Comparison of ENCODE assay signal across 8 cellular contexts in the genomic region with DNA sequence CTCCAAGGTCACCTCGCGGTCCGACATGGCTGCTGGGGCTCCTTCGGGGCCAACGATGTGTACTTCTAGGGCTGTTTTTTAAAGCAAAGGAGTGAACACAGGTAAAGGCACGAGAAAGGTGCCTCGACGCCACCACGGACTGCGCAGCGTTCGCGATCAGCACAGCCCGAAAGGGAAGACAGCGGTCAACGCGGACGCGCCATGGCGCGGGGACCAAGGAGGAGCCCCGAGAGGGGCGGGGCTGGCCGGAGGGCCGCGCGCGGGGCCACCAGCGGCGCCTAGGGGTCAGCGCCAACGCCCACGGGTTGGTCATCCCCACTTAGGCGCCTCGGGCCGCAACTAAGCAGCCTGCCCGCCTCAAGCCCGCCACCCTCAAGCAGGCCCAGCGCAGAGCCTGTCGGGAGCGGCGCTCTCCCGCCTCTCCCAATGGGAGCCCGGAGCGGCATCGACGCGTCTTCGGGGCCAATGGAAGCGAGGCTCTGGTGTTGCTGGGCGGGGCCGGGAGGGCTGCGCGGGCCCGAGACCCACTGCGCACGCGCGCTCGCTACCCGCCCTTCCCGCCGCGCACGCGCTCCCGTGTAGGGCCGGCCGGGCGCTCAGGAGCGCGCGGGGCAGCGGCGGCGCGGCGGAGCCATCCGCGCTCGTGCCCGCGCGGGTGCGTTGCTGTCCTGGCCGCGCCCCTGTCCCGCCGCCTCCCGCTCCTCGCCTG. TPM values are rescaled to one million over a fixed set of nuclear protein-coding genes. Genes with fewer than 3 reads are reported as not detected.
DNase-seq lines count a peak whose midpoint lies in the region; ATAC-seq and TF ChIP-seq lines count a peak whose summit lies in the region.

A gene with protein sequence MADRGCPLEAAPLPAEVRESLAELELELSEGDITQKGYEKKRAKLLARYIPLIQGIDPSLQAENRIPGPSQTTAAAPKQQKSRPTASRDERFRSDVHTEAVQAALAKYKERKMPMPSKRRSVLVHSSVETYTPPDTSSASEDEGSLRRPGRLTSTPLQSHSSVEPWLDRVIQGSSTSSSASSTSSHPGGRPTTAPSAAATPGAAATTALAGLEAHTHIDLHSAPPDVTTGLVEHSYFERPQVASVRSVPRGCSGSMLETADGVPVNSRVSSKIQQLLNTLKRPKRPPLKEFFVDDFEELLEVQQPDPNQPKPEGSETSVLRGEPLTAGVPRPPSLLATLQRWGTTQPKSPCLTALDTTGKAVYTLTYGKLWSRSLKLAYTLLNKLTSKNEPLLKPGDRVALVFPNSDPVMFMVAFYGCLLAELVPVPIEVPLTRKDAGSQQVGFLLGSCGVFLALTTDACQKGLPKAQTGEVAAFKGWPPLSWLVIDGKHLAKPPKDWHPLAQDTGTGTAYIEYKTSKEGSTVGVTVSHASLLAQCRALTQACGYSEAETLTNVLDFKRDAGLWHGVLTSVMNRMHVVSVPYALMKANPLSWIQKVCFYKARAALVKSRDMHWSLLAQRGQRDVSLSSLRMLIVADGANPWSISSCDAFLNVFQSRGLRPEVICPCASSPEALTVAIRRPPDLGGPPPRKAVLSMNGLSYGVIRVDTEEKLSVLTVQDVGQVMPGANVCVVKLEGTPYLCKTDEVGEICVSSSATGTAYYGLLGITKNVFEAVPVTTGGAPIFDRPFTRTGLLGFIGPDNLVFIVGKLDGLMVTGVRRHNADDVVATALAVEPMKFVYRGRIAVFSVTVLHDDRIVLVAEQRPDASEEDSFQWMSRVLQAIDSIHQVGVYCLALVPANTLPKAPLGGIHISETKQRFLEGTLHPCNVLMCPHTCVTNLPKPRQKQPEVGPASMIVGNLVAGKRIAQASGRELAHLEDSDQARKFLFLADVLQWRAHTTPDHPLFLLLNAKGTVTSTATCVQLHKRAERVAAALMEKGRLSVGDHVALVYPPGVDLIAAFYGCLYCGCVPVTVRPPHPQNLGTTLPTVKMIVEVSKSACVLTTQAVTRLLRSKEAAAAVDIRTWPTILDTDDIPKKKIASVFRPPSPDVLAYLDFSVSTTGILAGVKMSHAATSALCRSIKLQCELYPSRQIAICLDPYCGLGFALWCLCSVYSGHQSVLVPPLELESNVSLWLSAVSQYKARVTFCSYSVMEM (N-terminal part only) (plus strand): TSS at position 577 of the 709 bp plus-strand sequence. CDS start 241 bp downstream, outside the sequence.

- TF ChIP-seq POLR2A in GM10847 (IDR thresholded peaks at IDR 0.05; ENCODE audit: extremely low read depth, insufficient read length) (peak; percentile 82), suprapubic skin (IDR thresholded peaks at IDR 0.05) (peak in 1 of 2 donors; percentile 60)

- peaks cover 0 to 9% of the 10 kb centered on the region in 2 donors for H3K36me3 Mint-ChIP-seq in activated naive CD4-positive, alpha-beta T cell treated with anti-CD3 and anti-CD28 coated beads, Interleukin-2, amount 50 U/mL, for 72 hours

- H3K27me3 ChIP-seq in suprapubic skin = no peaks in the 10 kb centered on the region

- H3K9me3 Mint-ChIP-seq in activated naive CD4-positive, alpha-beta T cell treated with anti-CD3 and anti-CD28 coated beads, Interleukin-2, amount 50 U/mL, for 72 hours = no peaks in the 10 kb centered on the region

- no peak for TF ChIP-seq CTCF in suprapubic skin (IDR thresholded peaks at IDR 0.05)

- no CpG with 5 or more reads among the region's 91 CpGs for WGBS in suprapubic skin

- H3K36me3 ChIP-seq in suprapubic skin = no peaks in the 10 kb centered on the region

- peak; percentile 95 for DNase-seq in NCI-H1105 (lab: John Stamatoyannopoulos, UW)
- DNase-seq in SKM-1 (lab: John Stamatoyannopoulos, UW; ENCODE audit: unreplicated experiment) = peak; percentile 95
- peak; percentile 95 to 97 for DNase-seq in activated naive CD4-positive, alpha-beta T cell treated with anti-CD3 and anti-CD28 coated beads, Interleukin-2, amount 50 U/mL, for 72 hours (ENCODE audit: low spot score in 2 of 2)
- DNase-seq in glomerular endothelial cell (ENCODE audit: extremely low read depth, low read depth, low spot score) = no peak
- peak; percentile 95 for DNase-seq in occipital lobe (lab: John Stamatoyannopoulos, UW)
- DNase-seq in suprapubic skin (ENCODE audit: low spot score in 2 of 2) = peak; percentile 95 to 97

- peaks cover 46% of the 10 kb centered on the region for H3K4me1 ChIP-seq in suprapubic skin

- H3K27ac ChIP-seq in suprapubic skin = peak within 1 kb of the TSS; percentile 93

- H3K27ac Mint-ChIP-seq in activated naive CD4-positive, alpha-beta T cell treated with anti-CD3 and anti-CD28 coated beads, Interleukin-2, amount 50 U/mL, for 72 hours = peak within 1 kb of the TSS; percentile 92 to 96

- TF ChIP-seq EP300 in suprapubic skin (IDR thresholded peaks at IDR 0.05) = no peak

- H3K9me3 ChIP-seq in suprapubic skin = no peaks in the 10 kb centered on the region

- peak; percentile 91 for ATAC-seq in HG02642 (IDR thresholded peaks at IDR 0.05; ENCODE audit: poor library complexity, unreplicated experiment)
- peak; percentile 97 for ATAC-seq in activated naive CD4-positive, alpha-beta T cell treated with anti-CD3 and anti-CD28 coated beads, Interleukin-2, amount 50 U/mL, for 72 hours

- peak within 1 kb of the TSS; percentile 96 for H3K4me3 ChIP-seq in suprapubic skin

RNA-seq across cellular contexts. Expression of the gene that starts here (rescaled TPM):
- total RNA-seq in activated naive CD4-positive, alpha-beta T cell treated with anti-CD3 and anti-CD28 coated beads, Interleukin-2, amount 50 U/mL, for 72 hours = 10 to 100 TPM; 42.4 to 60.1 TPM
- total RNA-seq in glomerular endothelial cell (38.1 and 62.0 TPM in 2 replicates), occipital lobe (26.8 TPM), suprapubic skin (100 to 1,000 TPM in 1 of 4 donors, 10 to 100 TPM in 3; 42.3 to 141 (median 52.8) TPM)
